In genomic region chr17:77251622-77252021, GRCh38 we compare ENCODE assay signal across 20 cellular contexts.
"Had no signal": no experiment of that assay in that cellular context is flagged by ENCODE, and none has a peak within 500 bp of the region (broad histone marks: within the 10 kb centered on the region; RNA-seq: fewer than 3 reads in every experiment).

No MANE protein-coding gene starts in this region.

- DNase-seq: effector CD8-positive, alpha-beta T cell; endodermal cell; foreskin keratinocyte; heart left ventricle; hippocampal formation; left cardiac atrium; mesendoderm; midbrain; naive thymus-derived CD4-positive, alpha-beta T cell; occipital lobe; right lobe of liver; stimulated activated CD4-positive, alpha-beta T cell treated with anti-CD3 and anti-CD28 coated beads, Interleukin-4, amount 100 ng/mL, for 4 hours; stimulated activated naive CD8-positive, alpha-beta T cell treated with anti-CD3 and anti-CD28 coated beads, Interleukin-15, Interleukin-2, amounts not matched to agents 100 U/mL and 50 U/mL, for 24 hours; substantia nigra; testis; tibial artery had no signal

- H3K79me2 ChIP-seq: parathyroid adenoma had no signal

- H3K9ac ChIP-seq: parathyroid adenoma had no signal

- H3K4me3 ChIP-seq: esophagus muscularis mucosa, gastroesophageal sphincter, heart left ventricle, left lung, right lobe of liver, testis, tibial artery had no signal

- H2AFZ ChIP-seq: parathyroid adenoma had no signal

- H3K36me3 ChIP-seq: esophagus muscularis mucosa, gastroesophageal sphincter, heart left ventricle, left lung, right lobe of liver, tibial artery had no signal

- H3K9me3 ChIP-seq: esophagus muscularis mucosa, gastroesophageal sphincter, heart left ventricle, left lung, right lobe of liver, testis, tibial artery had no signal

- H3K4me1 ChIP-seq: parathyroid adenoma had no signal

- H3K27me3 ChIP-seq: right lobe of liver, testis had no signal

- H3K27ac ChIP-seq: esophagus muscularis mucosa, foreskin keratinocyte, gastroesophageal sphincter, heart left ventricle, left lung, parathyroid adenoma, right lobe of liver, testis, tibial artery had no signal
